In the genomic region with DNA sequence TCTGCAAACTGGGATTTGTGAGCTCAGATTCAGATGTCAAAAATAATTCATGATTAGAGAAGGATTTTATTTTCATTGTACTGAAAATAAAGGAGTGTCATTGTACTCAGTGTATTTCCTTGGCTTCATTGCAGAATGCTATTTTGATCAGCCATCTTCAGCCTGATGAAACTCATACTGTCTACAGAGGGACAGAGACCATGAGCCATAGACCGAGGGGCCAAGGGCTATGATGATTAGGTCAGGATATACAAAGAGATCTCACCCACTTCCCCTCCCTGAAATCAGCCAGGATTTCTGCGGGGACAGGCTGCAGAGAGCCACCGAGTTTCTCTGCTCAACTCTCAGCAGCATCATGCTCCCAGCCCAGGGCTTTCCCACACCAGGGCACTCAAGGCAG, we compare ENCODE assay signal across 17 cellular contexts.
"Had no signal": no experiment of that assay in that cellular context is flagged by ENCODE, and none has a peak within 500 bp of the region (broad histone marks: within the 10 kb centered on the region; RNA-seq: fewer than 3 reads in every experiment).

No MANE protein-coding gene starts in this region.

- H3K9me3 Mint-ChIP-seq: activated CD4-positive, alpha-beta T cell treated with anti-CD3 and anti-CD28 coated beads, Interleukin-2, amount 10 ng/mL, durations not matched to agents 7 days and 5 days; activated naive CD8-positive, alpha-beta T cell treated with anti-CD3 and anti-CD28 coated beads, Interleukin-2, amount 10 ng/mL, durations not matched to agents 7 days and 5 days; activated T-cell treated with anti-CD3 and anti-CD28 coated beads, Interleukin-2, amount 50 U/mL, for 72 hours; mesothelial cell of epicardium; stimulated activated naive CD8-positive, alpha-beta T cell treated with anti-CD3 and anti-CD28 coated beads, Interleukin-15, Interleukin-2, amounts not matched to agents 100 ng/mL and 50 ng/mL, for 24 hours had no signal

- H3K4me3 ChIP-seq: heart left ventricle, lower lobe of right lung, neural progenitor cell, thoracic aorta had no signal

- H3K27ac Mint-ChIP-seq: activated CD4-positive, alpha-beta T cell treated with anti-CD3 and anti-CD28 coated beads, Interleukin-2, amount 10 ng/mL, durations not matched to agents 7 days and 5 days; activated naive CD8-positive, alpha-beta T cell treated with anti-CD3 and anti-CD28 coated beads, Interleukin-2, amount 10 ng/mL, durations not matched to agents 7 days and 5 days; activated T-cell treated with anti-CD3 and anti-CD28 coated beads, Interleukin-2, amount 50 U/mL, for 72 hours; mesothelial cell of epicardium; neural progenitor cell; stimulated activated naive CD8-positive, alpha-beta T cell treated with anti-CD3 and anti-CD28 coated beads, Interleukin-15, Interleukin-2, amounts not matched to agents 100 ng/mL and 50 ng/mL, for 24 hours had no signal

- H3K4me3 Mint-ChIP-seq: activated CD4-positive, alpha-beta T cell treated with anti-CD3 and anti-CD28 coated beads, Interleukin-2, amount 10 ng/mL, durations not matched to agents 7 days and 5 days; activated naive CD8-positive, alpha-beta T cell treated with anti-CD3 and anti-CD28 coated beads, Interleukin-2, amount 10 ng/mL, durations not matched to agents 7 days and 5 days; activated T-cell treated with anti-CD3 and anti-CD28 coated beads, Interleukin-2, amount 50 U/mL, for 72 hours; mesothelial cell of epicardium; neural progenitor cell; stimulated activated naive CD8-positive, alpha-beta T cell treated with anti-CD3 and anti-CD28 coated beads, Interleukin-15, Interleukin-2, amounts not matched to agents 100 ng/mL and 50 ng/mL, for 24 hours had no signal

- H3K9ac ChIP-seq: neural progenitor cell had no signal

- H3K36me3 Mint-ChIP-seq: activated naive CD8-positive, alpha-beta T cell treated with anti-CD3 and anti-CD28 coated beads, Interleukin-2, amount 10 ng/mL, durations not matched to agents 7 days and 5 days; mesothelial cell of epicardium; neural progenitor cell had no signal

- H3K4me1 ChIP-seq: lower lobe of right lung, neural progenitor cell had no signal

- H3K27me3 ChIP-seq: brain microvascular endothelial cell, heart left ventricle, neural progenitor cell had no signal

- DNase-seq: activated CD4-positive, alpha-beta T cell treated with anti-CD3 and anti-CD28 coated beads, Interleukin-2, amount 10 ng/mL, durations not matched to agents 7 days and 5 days; activated CD8-positive, alpha-beta memory T cell treated with anti-CD3 and anti-CD28 coated beads, Interleukin-2, amount 50 U/mL, for 48 hours; activated naive CD4-positive, alpha-beta T cell; activated naive CD8-positive, alpha-beta T cell treated with anti-CD3 and anti-CD28 coated beads, Interleukin-2, amount 10 ng/mL, durations not matched to agents 7 days and 5 days; activated T-cell treated with anti-CD3 and anti-CD28 coated beads, Interleukin-2, amount 50 U/mL, for 72 hours; anterior cingulate cortex; brain microvascular endothelial cell; cerebellar nuclear complex; effector memory CD4-positive, alpha-beta T cell; heart left ventricle; lower lobe of right lung; small intestine; stimulated activated CD4-positive, alpha-beta T cell treated with anti-CD3 and anti-CD28 coated beads, Interleukin-4, amount 100 ng/mL, for 24 hours had no signal

- H3K4me1 Mint-ChIP-seq: activated CD4-positive, alpha-beta T cell treated with anti-CD3 and anti-CD28 coated beads, Interleukin-2, amount 10 ng/mL, durations not matched to agents 7 days and 5 days; activated naive CD8-positive, alpha-beta T cell treated with anti-CD3 and anti-CD28 coated beads, Interleukin-2, amount 10 ng/mL, durations not matched to agents 7 days and 5 days; neural progenitor cell had no signal

- H3K27me3 Mint-ChIP-seq: activated CD4-positive, alpha-beta T cell treated with anti-CD3 and anti-CD28 coated beads, Interleukin-2, amount 10 ng/mL, durations not matched to agents 7 days and 5 days; activated naive CD8-positive, alpha-beta T cell treated with anti-CD3 and anti-CD28 coated beads, Interleukin-2, amount 10 ng/mL, durations not matched to agents 7 days and 5 days; stimulated activated naive CD8-positive, alpha-beta T cell treated with anti-CD3 and anti-CD28 coated beads, Interleukin-15, Interleukin-2, amounts not matched to agents 100 ng/mL and 50 ng/mL, for 24 hours had no signal

- H3K9me3 ChIP-seq: heart left ventricle, lower lobe of right lung, thoracic aorta had no signal

- H2AFZ ChIP-seq: neural progenitor cell had no signal

- H3K36me3 ChIP-seq: brain microvascular endothelial cell, heart left ventricle, lower lobe of right lung, neural progenitor cell, thoracic aorta had no signal

- H3K4me2 ChIP-seq: neural progenitor cell had no signal

- H3K27ac ChIP-seq: brain microvascular endothelial cell, heart left ventricle, lower lobe of right lung, neural progenitor cell had no signal
